ENCODE assay signal across 1 cellular context in the genomic region with DNA sequence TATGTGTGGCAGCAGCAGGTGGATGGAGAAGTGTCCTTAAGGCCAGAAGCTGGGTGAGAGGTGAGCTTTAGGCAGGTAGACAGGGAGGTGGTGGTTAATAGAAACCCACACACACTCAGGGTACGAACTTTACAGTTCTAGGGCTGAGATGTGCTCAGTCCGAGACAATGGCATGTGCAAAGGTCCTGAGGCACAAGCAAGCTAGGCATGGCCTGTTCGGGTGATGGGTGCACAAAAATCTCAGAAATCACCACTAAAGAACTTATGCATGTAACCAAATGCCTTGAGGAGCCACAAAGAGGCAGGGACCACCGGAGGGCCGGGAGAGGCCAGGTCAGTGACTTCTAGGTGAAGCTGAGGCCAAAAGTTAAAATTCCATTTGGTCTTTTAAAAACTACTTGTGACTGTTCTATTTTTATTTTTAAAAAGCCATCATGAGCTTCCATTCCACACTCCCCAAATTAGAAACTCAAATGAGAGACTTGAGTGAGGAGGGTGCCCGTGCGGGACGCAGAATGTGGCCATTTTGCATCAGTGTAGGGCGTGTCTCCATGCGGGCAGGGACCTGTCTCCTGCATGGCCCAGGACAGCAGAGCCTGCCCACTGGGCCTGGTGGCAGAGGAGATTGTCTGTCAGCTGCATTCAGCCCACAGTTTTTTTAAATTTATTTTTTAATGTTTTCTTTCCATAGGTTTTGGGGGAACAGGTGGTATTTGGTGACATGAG.
TF ChIP-seq lines count a peak whose summit lies in the region.

No MANE protein-coding gene starts in this region.

TF ChIP-seq in HepG2, 621 proteins besides CTCF, POLR2A, EP300 and RAD21:
- no peak for TF ChIP-seq ZNF510 (CRISPR knock-in tag; IDR thresholded peaks at IDR 0.05; ENCODE audit: low read depth)
